ENCODE assay signal across 16 cellular contexts in the genomic region with DNA sequence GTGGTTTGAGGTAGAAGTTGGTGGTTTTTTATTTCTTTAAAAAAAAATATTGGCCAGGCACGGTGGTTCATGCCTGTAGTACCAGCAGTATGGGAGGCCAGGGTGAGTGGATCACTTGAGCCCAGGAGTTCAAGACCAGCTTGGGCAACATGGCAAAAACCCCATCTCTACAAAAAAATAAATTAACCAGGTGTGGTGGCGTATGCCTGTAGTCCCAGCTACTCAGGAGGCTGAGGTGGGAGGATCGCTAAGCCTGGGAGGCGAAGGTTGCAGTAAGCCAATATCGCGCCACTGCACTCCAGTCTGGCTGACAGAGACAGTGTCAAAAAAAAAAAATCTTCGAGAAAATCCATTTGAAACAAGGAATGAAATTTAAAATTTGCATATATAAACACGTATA. TPM values are rescaled to one million over a fixed set of nuclear protein-coding genes. Genes with fewer than 3 reads are reported as not detected.
DNase-seq lines count a peak whose midpoint lies in the region; ATAC-seq lines count a peak whose summit lies in the region.
"Had no signal": no experiment of that assay in that cellular context is flagged by ENCODE, and none has a peak within 500 bp of the region (broad histone marks: within the 10 kb centered on the region; RNA-seq: fewer than 3 reads in every experiment).

No MANE protein-coding gene starts in this region.

- H3K36me3 Mint-ChIP-seq in activated naive CD4-positive, alpha-beta T cell treated with anti-CD3 and anti-CD28 coated beads for 36 hours (ENCODE audit: low read depth), result peaks cover 60% of the 10 kb centered on the region
- H3K36me3 Mint-ChIP-seq in activated CD8-positive, alpha-beta T cell treated with anti-CD3 and anti-CD28 coated beads, Interleukin-2, amount 10 ng/mL, durations not matched to agents 7 days and 5 days (ENCODE audit: low read depth), result peaks cover 55% of the 10 kb centered on the region
- H3K36me3 Mint-ChIP-seq in immature natural killer cell, result peaks cover 0 to 4% (median 0%) of the 10 kb centered on the region in 3 donors
- H3K36me3 Mint-ChIP-seq: WTC11 had no signal

- peak overlapping the region; percentile 94 for H3K27ac Mint-ChIP-seq in activated naive CD4-positive, alpha-beta T cell treated with anti-CD3 and anti-CD28 coated beads for 36 hours
- H3K27ac Mint-ChIP-seq in activated CD8-positive, alpha-beta T cell treated with anti-CD3 and anti-CD28 coated beads, Interleukin-2, amount 10 ng/mL, durations not matched to agents 7 days and 5 days, result peak overlapping the region; percentile 92
- H3K27ac Mint-ChIP-seq in immature natural killer cell, result no peak overlapping the region
- H3K27ac Mint-ChIP-seq in stimulated activated naive CD8-positive, alpha-beta T cell treated with anti-CD3 and anti-CD28 coated beads, Interleukin-15, amount 100 ng/mL, for 72 hours, result peak overlapping the region; percentile 89 to 100
- H3K27ac Mint-ChIP-seq: nephron progenitor cell, WTC11 had no signal

- POLR2A ChIA-PET in activated CD8-positive, alpha-beta T cell treated with anti-CD3 and anti-CD28 coated beads, Interleukin-2, amount 10 ng/mL, durations not matched to agents 7 days and 5 days (lab: Charles Lee), result interaction anchor here (0.7 to 3.2 kb wide), 15 partner anchors 8 to 521 kb away, joined by 3 to 50 read pairs (median 6); a partner anchor contains a TSS

- peaks cover 3% of the 10 kb centered on the region for H3K9me3 Mint-ChIP-seq in activated naive CD4-positive, alpha-beta T cell treated with anti-CD3 and anti-CD28 coated beads for 36 hours
- H3K9me3 Mint-ChIP-seq in activated CD8-positive, alpha-beta T cell treated with anti-CD3 and anti-CD28 coated beads, Interleukin-2, amount 10 ng/mL, durations not matched to agents 7 days and 5 days (ENCODE audit: insufficient read depth), result no peaks in the 10 kb centered on the region
- no peaks in the 10 kb centered on the region for H3K9me3 Mint-ChIP-seq in immature natural killer cell
- no peaks in the 10 kb centered on the region for H3K9me3 Mint-ChIP-seq in stimulated activated naive CD8-positive, alpha-beta T cell treated with anti-CD3 and anti-CD28 coated beads, Interleukin-15, amount 100 ng/mL, for 72 hours
- H3K9me3 Mint-ChIP-seq: nephron progenitor cell had no signal

- no peaks in the 10 kb centered on the region for H3K27me3 Mint-ChIP-seq in activated naive CD4-positive, alpha-beta T cell treated with anti-CD3 and anti-CD28 coated beads for 36 hours (ENCODE audit: low read depth)
- no peaks in the 10 kb centered on the region for H3K27me3 Mint-ChIP-seq in activated CD8-positive, alpha-beta T cell treated with anti-CD3 and anti-CD28 coated beads, Interleukin-2, amount 10 ng/mL, durations not matched to agents 7 days and 5 days (ENCODE audit: low read depth)
- peaks cover 6 to 8% (median 7%) of the 10 kb centered on the region in 3 donors for H3K27me3 Mint-ChIP-seq in immature natural killer cell (ENCODE audit: low read depth in 3 of 3)
- H3K27me3 Mint-ChIP-seq in stimulated activated naive CD8-positive, alpha-beta T cell treated with anti-CD3 and anti-CD28 coated beads, Interleukin-15, amount 100 ng/mL, for 72 hours, result no peaks in the 10 kb centered on the region

- CTCF ChIA-PET in activated naive CD4-positive, alpha-beta T cell treated with anti-CD3 and anti-CD28 coated beads for 36 hours (lab: Charles Lee), result interaction anchor here (1.0 to 3.6 kb wide), 7 partner anchors 10 to 112 kb away, joined by 3 to 21 read pairs (median 10); no protein-coding TSS in a partner anchor
- CTCF ChIA-PET in activated CD8-positive, alpha-beta T cell treated with anti-CD3 and anti-CD28 coated beads, Interleukin-2, amount 10 ng/mL, durations not matched to agents 7 days and 5 days (lab: Charles Lee), result interaction anchor here (1.0 to 4.9 kb wide), 7 partner anchors 8 to 30 kb away, joined by 3 to 51 read pairs (median 13); no protein-coding TSS in a partner anchor

- peak overlapping the region; percentile 86 for H3K4me3 Mint-ChIP-seq in activated naive CD4-positive, alpha-beta T cell treated with anti-CD3 and anti-CD28 coated beads for 36 hours
- peak overlapping the region; percentile 91 for H3K4me3 Mint-ChIP-seq in activated CD8-positive, alpha-beta T cell treated with anti-CD3 and anti-CD28 coated beads, Interleukin-2, amount 10 ng/mL, durations not matched to agents 7 days and 5 days
- H3K4me3 Mint-ChIP-seq in immature natural killer cell, result peak overlapping the region in 3 of 5 donors; percentile 27 to 72 (median 63)
- H3K4me3 Mint-ChIP-seq in stimulated activated naive CD8-positive, alpha-beta T cell treated with anti-CD3 and anti-CD28 coated beads, Interleukin-15, amount 100 ng/mL, for 72 hours, result peak overlapping the region; percentile 95 to 97
- H3K4me3 Mint-ChIP-seq: nephron progenitor cell, WTC11 had no signal

- peaks cover 52% of the 10 kb centered on the region for H3K4me1 Mint-ChIP-seq in activated naive CD4-positive, alpha-beta T cell treated with anti-CD3 and anti-CD28 coated beads for 36 hours (ENCODE audit: low read depth)
- peaks cover 72% of the 10 kb centered on the region for H3K4me1 Mint-ChIP-seq in activated CD8-positive, alpha-beta T cell treated with anti-CD3 and anti-CD28 coated beads, Interleukin-2, amount 10 ng/mL, durations not matched to agents 7 days and 5 days (ENCODE audit: low read depth)
- peaks cover 42 to 62% of the 10 kb centered on the region in 2 donors for H3K4me1 Mint-ChIP-seq in immature natural killer cell
- H3K4me1 Mint-ChIP-seq in stimulated activated naive CD8-positive, alpha-beta T cell treated with anti-CD3 and anti-CD28 coated beads, Interleukin-15, amount 100 ng/mL, for 72 hours, result peaks cover 45% of the 10 kb centered on the region

- peak; percentile 26 for DNase-seq in activated naive CD4-positive, alpha-beta T cell treated with anti-CD3 and anti-CD28 coated beads for 36 hours
- no peak for DNase-seq in activated naive CD4-positive, alpha-beta T cell (lab: John Stamatoyannopoulos, UW)
- DNase-seq in activated CD8-positive, alpha-beta T cell treated with anti-CD3 and anti-CD28 coated beads, Interleukin-2, amount 10 ng/mL, durations not matched to agents 7 days and 5 days, result peak; percentile 30
- no peak for DNase-seq in immature natural killer cell
- DNase-seq in stimulated activated naive CD8-positive, alpha-beta T cell treated with anti-CD3 and anti-CD28 coated beads, Interleukin-15, amount 100 ng/mL, for 72 hours, result no peak
- no peak for DNase-seq in LoVo (ENCODE audit: low spot score)
- DNase-seq: left lung, NCI-H526 treated with DMSO at 0.1 percent for 48 hours, nephron progenitor cell, upper lobe of left lung had no signal

- ATAC-seq in activated CD8-positive, alpha-beta T cell treated with anti-CD3 and anti-CD28 coated beads, Interleukin-2, amount 10 ng/mL, durations not matched to agents 7 days and 5 days, result no peak
- no peak for ATAC-seq in stimulated activated naive CD8-positive, alpha-beta T cell treated with anti-CD3 and anti-CD28 coated beads, Interleukin-15, amount 100 ng/mL, for 72 hours
- ATAC-seq in GM18502 (IDR thresholded peaks at IDR 0.05; ENCODE audit: poor library complexity, unreplicated experiment), result no peak
- ATAC-seq in HG03442 (IDR thresholded peaks at IDR 0.05; ENCODE audit: unreplicated experiment), result no peak
- ATAC-seq: left lung, WTC11 had no signal

- intact Hi-C loops in activated naive CD4-positive, alpha-beta T cell treated with anti-CD3 and anti-CD28 coated beads for 36 hours (cut with micrococcal nuclease), result no loop called here

RNA-seq across cellular contexts. Expression of a gene that starts 1.1 kb away (rescaled TPM):
- total RNA-seq in activated naive CD4-positive, alpha-beta T cell treated with anti-CD3 and anti-CD28 coated beads for 36 hours, result 100 to 1,000 TPM; 443 to 471 TPM
- total RNA-seq in activated CD8-positive, alpha-beta T cell treated with anti-CD3 and anti-CD28 coated beads, Interleukin-2, amount 10 ng/mL, durations not matched to agents 7 days and 5 days, result 100 to 1,000 TPM; 174 to 177 TPM
- polyA plus RNA-seq in immature natural killer cell, result 1 to 10 TPM; 2.7 to 3.9 (median 3.6) TPM
- total RNA-seq: cardiac muscle cell, fibroblast of villous mesenchyme, H1 had no signal
- polyA plus RNA-seq: cardiac muscle cell, H1 had no signal

RNA-seq across cellular contexts. Expression of a gene that starts 27.8 kb away (rescaled TPM):
- total RNA-seq in activated naive CD4-positive, alpha-beta T cell treated with anti-CD3 and anti-CD28 coated beads for 36 hours, result 100 to 1,000 TPM; 157 to 162 TPM
- total RNA-seq in activated CD8-positive, alpha-beta T cell treated with anti-CD3 and anti-CD28 coated beads, Interleukin-2, amount 10 ng/mL, durations not matched to agents 7 days and 5 days, result 100 to 1,000 TPM; 213 to 217 TPM
- 10 to 100 TPM; 30.9 to 91.5 (median 55.5) TPM for polyA plus RNA-seq in immature natural killer cell

Comparison
In these comparisons a context has a peak if more than half of its experiments do, and no peak if none do; other contexts are left out.
1. DNase-seq: peak in activated naive CD4-positive, alpha-beta T cell treated with anti-CD3 and anti-CD28 coated beads for 36 hours (single experiment) and activated CD8-positive, alpha-beta T cell treated with anti-CD3 and anti-CD28 coated beads, Interleukin-2, amount 10 ng/mL, durations not matched to agents 7 days and 5 days (single experiment); none in activated naive CD4-positive, alpha-beta T cell (0 of 4), immature natural killer cell (0 of 3), stimulated activated naive CD8-positive, alpha-beta T cell treated with anti-CD3 and anti-CD28 coated beads, Interleukin-15, amount 100 ng/mL, for 72 hours (0 of 2) and LoVo (single experiment).
2. H3K27ac Mint-ChIP-seq: peak in activated naive CD4-positive, alpha-beta T cell treated with anti-CD3 and anti-CD28 coated beads for 36 hours (single experiment), activated CD8-positive, alpha-beta T cell treated with anti-CD3 and anti-CD28 coated beads, Interleukin-2, amount 10 ng/mL, durations not matched to agents 7 days and 5 days (single experiment) and stimulated activated naive CD8-positive, alpha-beta T cell treated with anti-CD3 and anti-CD28 coated beads, Interleukin-15, amount 100 ng/mL, for 72 hours (2 of 2); none in immature natural killer cell (0 of 6).
3. Peak in every context shown above with its lines, with median percentiles within 50 percentile points of each other: H3K4me3 Mint-ChIP-seq.